In the genomic region with DNA sequence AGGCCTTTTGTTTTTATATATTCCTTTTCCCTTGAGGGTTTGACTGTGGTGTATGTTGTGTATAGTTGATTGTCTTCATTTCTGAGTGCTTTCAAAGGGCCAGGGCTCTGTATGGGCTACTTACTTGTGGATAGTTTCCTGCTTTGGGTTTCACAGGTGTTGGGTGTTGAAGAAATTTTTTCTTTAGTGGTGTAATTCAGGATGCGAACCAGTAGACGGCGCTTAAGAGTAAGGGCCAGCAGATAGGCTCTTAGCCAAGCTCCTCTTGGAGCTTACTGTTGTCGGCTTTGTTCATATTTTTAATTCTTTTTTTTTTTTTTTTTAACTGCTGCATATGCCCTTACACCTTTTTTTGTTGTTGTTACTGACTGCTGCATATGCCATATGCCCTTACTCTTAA, we compare ENCODE assay signal across 8 cellular contexts.
DNase-seq lines count a peak whose midpoint lies in the region; ATAC-seq, FAIRE-seq and TF ChIP-seq lines count a peak whose summit lies in the region.

No MANE protein-coding gene starts in this region.

- H4K20me1 ChIP-seq in PC-9 (ENCODE audit: insufficient read depth): no peaks in the 10 kb centered on the region

- no peaks in the 10 kb centered on the region for H3K79me2 ChIP-seq in PC-9 (ENCODE audit: low read depth)

- H3F3A ChIP-seq in PC-9 (ENCODE audit: insufficient read depth, low read depth): no peaks in the 10 kb centered on the region

- H3K27me3 ChIP-seq in PC-9 (ENCODE audit: insufficient read depth, low read depth): no peaks in the 10 kb centered on the region
- H3K27me3 ChIP-seq in iPS DF 6.9 (ENCODE audit: control insufficient read depth, insufficient read depth, low read length): no peaks in the 10 kb centered on the region
- no peaks in the 10 kb centered on the region for H3K27me3 ChIP-seq in dorsolateral prefrontal cortex

- POLR2A ChIA-PET in HEK293T (lab: Yijun Ruan, JAX): no interaction called here
- POLR2A ChIA-PET in PC-9 (lab: Charles Lee; ENCODE audit: unreplicated experiment): no interaction called here

- no peak for TF ChIP-seq POLR2A in GM12892 (IDR thresholded peaks at IDR 0.05; ENCODE audit: low read depth, low read length)

- H3K9me2 ChIP-seq in PC-9 (ENCODE audit: insufficient read depth): no peaks in the 10 kb centered on the region

- FAIRE-seq in GM12892 (lab: Jason Lieb, UNC): no peak

- no peak overlapping the region for H3K4me2 ChIP-seq in PC-9

- no peaks in the 10 kb centered on the region for H3K36me3 ChIP-seq in PC-9 (ENCODE audit: low read depth)
- no peaks in the 10 kb centered on the region for H3K36me3 ChIP-seq in iPS DF 6.9 (ENCODE audit: control insufficient read depth, insufficient read depth, low read length)

- H3K4me3 ChIP-seq in PC-9 (no peak overlapping the region), iPS DF 6.9 (ENCODE audit: low read length) (no peak overlapping the region), dorsolateral prefrontal cortex (no peak overlapping the region)

- ATAC-seq in GM21717 (IDR thresholded peaks at IDR 0.05; ENCODE audit: unreplicated experiment): no peak

- CTCF ChIA-PET in HEK293T (lab: Yijun Ruan, JAX) (interaction anchor here (0.5 to 2.0 kb wide), 7 partner anchors 10 to 318 kb away, joined by 3 to 8 read pairs (median 4); no protein-coding TSS in a partner anchor), PC-9 (lab: Charles Lee) (interaction anchor here (0.6 to 0.7 kb wide), 2 partner anchors 410 to 526 kb away, joined by 4 to 8 read pairs; no protein-coding TSS in a partner anchor)

- H3K27ac ChIP-seq in PC-9 (no peak overlapping the region), iPS DF 6.9 (ENCODE audit: low read length) (no peak overlapping the region), dorsolateral prefrontal cortex (no peak overlapping the region)

- no CpG with 5 or more reads among the region's 4 CpGs for WGBS in iPS DF 6.9 (ENCODE audit: insufficient coverage, insufficient read length)

- H2AFZ ChIP-seq in PC-9: no peak overlapping the region

- no peaks in the 10 kb centered on the region for H3K9me3 ChIP-seq in PC-9 (ENCODE audit: insufficient read depth, low read depth)
- H3K9me3 ChIP-seq in iPS DF 6.9 (ENCODE audit: control insufficient read depth, insufficient read depth, low read length): no peaks in the 10 kb centered on the region

- intact Hi-C loops in PC-9 (cut with micrococcal nuclease; ENCODE audit: unreplicated experiment): loop anchor here (2.0 to 5.0 kb wide), 2 partner anchors 33 to 365 kb away; no protein-coding TSS in a partner anchor
- intact Hi-C loops in dorsolateral prefrontal cortex (cut with DNase I): no loop called here

- BruUV-seq in PC-9 (replicated peaks; lab: Mats Ljungman, UMichigan): no TSS peak

- TF ChIP-seq CTCF in PC-9 (conservative IDR thresholded peaks at IDR 0.05): peak; percentile 66
- TF ChIP-seq CTCF in dorsolateral prefrontal cortex (IDR thresholded peaks at IDR 0.05 in 54 of 56, conservative IDR thresholded peaks at IDR 0.05 in 2 of 56; ENCODE audit: low read depth in 1 of 56, partially characterized antibody in 56 of 56): no peak

- DNase-seq in EH (ENCODE audit: low read depth) (peak; percentile 7), HEK293T (ENCODE audit: extremely low spot score) (peak; percentile 37), PC-9 (no peak), iPS DF 6.9 (ENCODE audit: low read depth, low spot score) (peak; percentile 20), GM12892 (ENCODE audit: insufficient read length) (no peak), dorsolateral prefrontal cortex (no peak)
- DNase-seq in activated CD8-positive, alpha-beta memory T cell treated with anti-CD3 and anti-CD28 coated beads for 24 hours: no peak

- H3K4me1 ChIP-seq in PC-9 (replicated peaks; ENCODE audit: insufficient read depth) (no peaks in the 10 kb centered on the region), iPS DF 6.9 (ENCODE audit: control insufficient read depth, insufficient read depth, low read length) (no peaks in the 10 kb centered on the region)

TF ChIP-seq in HEK293T, 16 proteins besides CTCF, POLR2A, EP300 and RAD21:
- TF ChIP-seq HDGF (IDR thresholded peaks at IDR 0.05; ENCODE audit: borderline replicate concordance) (no peak), CTBP1 (IDR thresholded peaks at IDR 0.05; ENCODE audit: borderline replicate concordance) (no peak), FOXM1 (IDR thresholded peaks at IDR 0.05; ENCODE audit: borderline replicate concordance) (no peak), ZNF384 (IDR thresholded peaks at IDR 0.05) (no peak), SUZ12 (IDR thresholded peaks at IDR 0.05) (no peak), SP1 (IDR thresholded peaks at IDR 0.05) (no peak)
TF ChIP-seq in HEK293T: peak in this region for 0.

Comparison
In these comparisons a context has a peak if more than half of its experiments do, and no peak if none do; other contexts are left out.
1. DNase-seq: peak in EH (single experiment), HEK293T (single experiment) and iPS DF 6.9 (single experiment); none in PC-9 (0 of 2), activated CD8-positive, alpha-beta memory T cell treated with anti-CD3 and anti-CD28 coated beads for 24 hours (single experiment), GM12892 (single experiment) and dorsolateral prefrontal cortex (0 of 10).